In genomic region chr17:20073056-20073979, GRCh38 we compare ENCODE assay signal across 8 cellular contexts.
A peak's percentile ranks its signal among the peaks of the same experiment; 100 is the strongest.
DNase-seq lines count a peak whose midpoint lies in the region; ATAC-seq lines count a peak whose summit lies in the region.

No MANE protein-coding gene starts in this region.

- peak; percentile 82 for DNase-seq in GF-D8 (lab: John Stamatoyannopoulos, UW)
- peak; percentile 7 to 22 for DNase-seq in activated CD8-positive, alpha-beta memory T cell treated with anti-CD3 and anti-CD28 coated beads for 4 hours (ENCODE audit: low read depth in 2 of 2)
- peak; percentile 62 for DNase-seq in globus pallidus (ENCODE audit: low spot score)
- DNase-seq in stimulated activated CD4-positive, alpha-beta T cell treated with anti-CD3 and anti-CD28 coated beads, Interleukin-2, amount 100 ng/mL, for 48 hours = peak; percentile 10 to 21
- DNase-seq in NCI-H1417 (lab: John Stamatoyannopoulos, UW) = no peak
- DNase-seq in foreskin melanocyte = no peak

- peak; percentile 43 for ATAC-seq in HG03159 (IDR thresholded peaks at IDR 0.05; ENCODE audit: unreplicated experiment)
- no peak for ATAC-seq in GM21515 (IDR thresholded peaks at IDR 0.05; ENCODE audit: unreplicated experiment)

Comparison
In these comparisons a context has a peak if more than half of its experiments do, and no peak if none do; other contexts are left out.
1. DNase-seq: peak in GF-D8 (single experiment), activated CD8-positive, alpha-beta memory T cell treated with anti-CD3 and anti-CD28 coated beads for 4 hours (2 of 2), globus pallidus (single experiment) and stimulated activated CD4-positive, alpha-beta T cell treated with anti-CD3 and anti-CD28 coated beads, Interleukin-2, amount 100 ng/mL, for 48 hours (2 of 2); none in NCI-H1417 (0 of 3) and foreskin melanocyte (single experiment).